Comparison of ENCODE assay signal across 2 cellular contexts in the genomic region with DNA sequence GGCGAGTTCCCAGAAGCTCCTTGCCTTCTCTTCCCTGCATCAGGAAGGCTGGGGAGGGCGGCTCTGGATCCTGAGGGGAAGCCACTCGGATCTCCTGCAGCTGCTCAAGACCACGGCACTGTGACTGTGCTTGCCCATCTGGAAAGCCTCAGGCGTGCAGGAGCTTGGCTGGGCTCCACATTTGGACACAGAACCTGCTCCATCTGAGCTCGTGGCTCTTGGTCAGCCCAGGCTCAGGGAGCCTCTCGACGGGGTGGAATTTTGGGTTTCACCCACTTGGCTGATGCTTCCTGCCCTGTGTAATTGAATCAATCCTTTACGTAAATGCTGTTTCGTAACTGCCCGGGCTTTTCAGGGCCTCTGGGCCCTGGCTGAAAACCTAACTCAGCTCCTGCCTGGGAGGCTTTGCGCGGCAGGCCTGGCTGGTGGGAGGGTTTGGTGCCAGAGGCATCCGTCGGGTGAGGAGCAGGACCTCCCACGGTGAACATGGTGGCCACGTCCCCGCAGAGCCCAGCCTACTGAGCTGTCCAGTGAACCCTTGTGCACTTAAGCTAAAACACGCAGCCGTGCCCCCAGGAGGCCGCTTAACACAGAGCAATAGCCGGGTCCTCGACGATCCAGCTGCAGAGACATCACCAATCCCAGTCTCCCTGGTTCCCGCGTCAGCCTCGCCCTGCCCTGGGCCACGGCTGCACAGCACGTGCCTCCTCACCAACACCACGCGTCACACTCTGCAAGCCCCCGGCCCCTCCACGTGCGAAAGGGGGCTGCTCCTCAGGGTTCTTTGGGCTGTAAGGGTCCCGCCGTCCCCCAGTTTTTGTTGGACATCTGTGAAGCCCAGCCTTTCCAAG.
TF ChIP-seq lines count a peak whose summit lies in the region.

No MANE protein-coding gene starts in this region.

TF ChIP-seq in liver, 16 proteins besides CTCF, POLR2A, EP300 and RAD21 (continued from another document):
- TF ChIP-seq ATF3 (IDR thresholded peaks at IDR 0.05) = no peak
- TF ChIP-seq, protein P1, sequence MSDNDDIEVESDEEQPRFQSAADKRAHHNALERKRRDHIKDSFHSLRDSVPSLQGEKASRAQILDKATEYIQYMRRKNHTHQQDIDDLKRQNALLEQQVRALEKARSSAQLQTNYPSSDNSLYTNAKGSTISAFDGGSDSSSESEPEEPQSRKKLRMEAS (IDR thresholded peaks at IDR 0.05) = no peak
- no peak for TF ChIP-seq YY1 (IDR thresholded peaks at IDR 0.05)
- no peak for TF ChIP-seq FOXA1 (IDR thresholded peaks at IDR 0.05)
- peak; percentile 41 to 84 for TF ChIP-seq RXRA (IDR thresholded peaks at IDR 0.05)
- TF ChIP-seq GABPA (IDR thresholded peaks at IDR 0.05 in 1 of 2, conservative IDR thresholded peaks at IDR 0.05 in 1 of 2) = no peak
- TF ChIP-seq, protein P2, sequence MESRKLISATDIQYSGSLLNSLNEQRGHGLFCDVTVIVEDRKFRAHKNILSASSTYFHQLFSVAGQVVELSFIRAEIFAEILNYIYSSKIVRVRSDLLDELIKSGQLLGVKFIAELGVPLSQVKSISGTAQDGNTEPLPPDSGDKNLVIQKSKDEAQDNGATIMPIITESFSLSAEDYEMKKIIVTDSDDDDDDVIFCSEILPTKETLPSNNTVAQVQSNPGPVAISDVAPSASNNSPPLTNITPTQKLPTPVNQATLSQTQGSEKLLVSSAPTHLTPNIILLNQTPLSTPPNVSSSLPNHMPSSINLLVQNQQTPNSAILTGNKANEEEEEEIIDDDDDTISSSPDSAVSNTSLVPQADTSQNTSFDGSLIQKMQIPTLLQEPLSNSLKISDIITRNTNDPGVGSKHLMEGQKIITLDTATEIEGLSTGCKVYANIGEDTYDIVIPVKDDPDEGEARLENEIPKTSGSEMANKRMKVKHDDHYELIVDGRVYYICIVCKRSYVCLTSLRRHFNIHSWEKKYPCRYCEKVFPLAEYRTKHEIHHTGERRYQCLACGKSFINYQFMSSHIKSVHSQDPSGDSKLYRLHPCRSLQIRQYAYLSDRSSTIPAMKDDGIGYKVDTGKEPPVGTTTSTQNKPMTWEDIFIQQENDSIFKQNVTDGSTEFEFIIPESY (IDR thresholded peaks at IDR 0.05) = no peak
- no peak for TF ChIP-seq SP1 (IDR thresholded peaks at IDR 0.05)
- no peak for TF ChIP-seq HNF4G (IDR thresholded peaks at IDR 0.05)
- TF ChIP-seq REST (IDR thresholded peaks at IDR 0.05) = no peak
- peak; percentile 56 for TF ChIP-seq NR2F2 (IDR thresholded peaks at IDR 0.05)
- TF ChIP-seq FOXA2 (IDR thresholded peaks at IDR 0.05) = peak; percentile 13

TF ChIP-seq in HepG2, 621 proteins besides CTCF, POLR2A, EP300 and RAD21 (continued from another document):
- TF ChIP-seq, protein P3, sequence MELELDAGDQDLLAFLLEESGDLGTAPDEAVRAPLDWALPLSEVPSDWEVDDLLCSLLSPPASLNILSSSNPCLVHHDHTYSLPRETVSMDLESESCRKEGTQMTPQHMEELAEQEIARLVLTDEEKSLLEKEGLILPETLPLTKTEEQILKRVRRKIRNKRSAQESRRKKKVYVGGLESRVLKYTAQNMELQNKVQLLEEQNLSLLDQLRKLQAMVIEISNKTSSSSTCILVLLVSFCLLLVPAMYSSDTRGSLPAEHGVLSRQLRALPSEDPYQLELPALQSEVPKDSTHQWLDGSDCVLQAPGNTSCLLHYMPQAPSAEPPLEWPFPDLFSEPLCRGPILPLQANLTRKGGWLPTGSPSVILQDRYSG (CRISPR knock-in tag; IDR thresholded peaks at IDR 0.05) = no peak
- no peak for TF ChIP-seq DNMT3B (CRISPR knock-in tag; conservative IDR thresholded peaks at IDR 0.05)
- no peak for TF ChIP-seq HMG20A (CRISPR knock-in tag; IDR thresholded peaks at IDR 0.05; ENCODE audit: borderline replicate concordance)
- no peak for TF ChIP-seq GLI4 (CRISPR knock-in tag; IDR thresholded peaks at IDR 0.05; ENCODE audit: borderline replicate concordance)
- no peak for TF ChIP-seq AHR (CRISPR knock-in tag; IDR thresholded peaks at IDR 0.05)
- no peak for TF ChIP-seq NR2F6 (IDR thresholded peaks at IDR 0.05)
- TF ChIP-seq NR2F6 (CRISPR knock-in tag; IDR thresholded peaks at IDR 0.05) = no peak
- no peak for TF ChIP-seq MZF1 (CRISPR knock-in tag; IDR thresholded peaks at IDR 0.05; ENCODE audit: borderline replicate concordance)
- no peak for TF ChIP-seq RCOR2 (CRISPR knock-in tag; IDR thresholded peaks at IDR 0.05)
- TF ChIP-seq STAG1 (CRISPR knock-in tag; IDR thresholded peaks at IDR 0.05) = no peak
- no peak for TF ChIP-seq NR3C1 (CRISPR knock-in tag; IDR thresholded peaks at IDR 0.05)
- no peak for TF ChIP-seq SMAD9 (CRISPR knock-in tag; IDR thresholded peaks at IDR 0.05)
- TF ChIP-seq CREM (IDR thresholded peaks at IDR 0.05) = no peak
- no peak for TF ChIP-seq CREM (CRISPR knock-in tag; IDR thresholded peaks at IDR 0.05)
- no peak for TF ChIP-seq ZNF766 (CRISPR knock-in tag; IDR thresholded peaks at IDR 0.05; ENCODE audit: borderline replicate concordance)
- TF ChIP-seq TBX3 (IDR thresholded peaks at IDR 0.05; ENCODE audit: borderline replicate concordance) = no peak
- TF ChIP-seq, protein P4, sequence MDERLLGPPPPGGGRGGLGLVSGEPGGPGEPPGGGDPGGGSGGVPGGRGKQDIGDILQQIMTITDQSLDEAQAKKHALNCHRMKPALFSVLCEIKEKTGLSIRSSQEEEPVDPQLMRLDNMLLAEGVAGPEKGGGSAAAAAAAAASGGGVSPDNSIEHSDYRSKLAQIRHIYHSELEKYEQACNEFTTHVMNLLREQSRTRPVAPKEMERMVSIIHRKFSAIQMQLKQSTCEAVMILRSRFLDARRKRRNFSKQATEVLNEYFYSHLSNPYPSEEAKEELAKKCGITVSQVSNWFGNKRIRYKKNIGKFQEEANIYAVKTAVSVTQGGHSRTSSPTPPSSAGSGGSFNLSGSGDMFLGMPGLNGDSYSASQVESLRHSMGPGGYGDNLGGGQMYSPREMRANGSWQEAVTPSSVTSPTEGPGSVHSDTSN (CRISPR knock-in tag; IDR thresholded peaks at IDR 0.05) = no peak
